ENCODE assay signal across 9 cellular contexts in genomic region chr1:48775817-48776399, GRCh38. TPM values are rescaled to one million over a fixed set of nuclear protein-coding genes. Genes with fewer than 3 reads are reported as not detected.
A peak's percentile ranks its signal among the peaks of the same experiment; 100 is the strongest.
DNase-seq lines count a peak whose midpoint lies in the region; ATAC-seq and TF ChIP-seq lines count a peak whose summit lies in the region.
"Had no signal": no experiment of that assay in that cellular context is flagged by ENCODE, and none has a peak within 500 bp of the region (broad histone marks: within the 10 kb centered on the region; RNA-seq: fewer than 3 reads in every experiment).

No MANE protein-coding gene starts in this region.

- H3K36me3 ChIP-seq in mesodermal cell (ENCODE audit: control insufficient read depth, insufficient read depth, low read length) (no peaks in the 10 kb centered on the region), upper lobe of left lung (no peaks in the 10 kb centered on the region)

- H3K27ac ChIP-seq in mesodermal cell (ENCODE audit: low read depth, low read length, severe bottlenecking): no peak overlapping the region
- H3K27ac ChIP-seq in upper lobe of left lung: peak overlapping the region; percentile 62 to 83 (median 72)

- H3K36me3 Mint-ChIP-seq in activated naive CD4-positive, alpha-beta T cell treated with anti-CD3 and anti-CD28 coated beads, Interleukin-2, amount 10 ng/mL, durations not matched to agents 7 days and 5 days: peaks cover 6% of the 10 kb centered on the region

- H3K9me3 ChIP-seq in mesodermal cell (ENCODE audit: control insufficient read depth, low read length) (no peaks in the 10 kb centered on the region), upper lobe of left lung (no peaks in the 10 kb centered on the region)

- peaks cover 16% of the 10 kb centered on the region for H3K4me1 Mint-ChIP-seq in activated naive CD4-positive, alpha-beta T cell treated with anti-CD3 and anti-CD28 coated beads, Interleukin-2, amount 10 ng/mL, durations not matched to agents 7 days and 5 days

- H3K27ac Mint-ChIP-seq in activated naive CD4-positive, alpha-beta T cell treated with anti-CD3 and anti-CD28 coated beads, Interleukin-2, amount 10 ng/mL, durations not matched to agents 7 days and 5 days: peak overlapping the region; percentile 57

- no peak for TF ChIP-seq CTCF in upper lobe of left lung (IDR thresholded peaks at IDR 0.05)

- H3K27me3 Mint-ChIP-seq in activated naive CD4-positive, alpha-beta T cell treated with anti-CD3 and anti-CD28 coated beads, Interleukin-2, amount 10 ng/mL, durations not matched to agents 7 days and 5 days: peaks cover 27% of the 10 kb centered on the region

- peak overlapping the region; percentile 91 for H3K4me3 Mint-ChIP-seq in activated naive CD4-positive, alpha-beta T cell treated with anti-CD3 and anti-CD28 coated beads, Interleukin-2, amount 10 ng/mL, durations not matched to agents 7 days and 5 days

- H3K9me3 Mint-ChIP-seq in activated naive CD4-positive, alpha-beta T cell treated with anti-CD3 and anti-CD28 coated beads, Interleukin-2, amount 10 ng/mL, durations not matched to agents 7 days and 5 days: no peaks in the 10 kb centered on the region

- H3K4me1 ChIP-seq in mesodermal cell (ENCODE audit: control insufficient read depth, insufficient read depth, low read length, poor library complexity, severe bottlenecking): no peaks in the 10 kb centered on the region
- peaks cover 6 to 31% (median 12%) of the 10 kb centered on the region in 4 donors for H3K4me1 ChIP-seq in upper lobe of left lung

- CTCF ChIA-PET in activated naive CD4-positive, alpha-beta T cell treated with anti-CD3 and anti-CD28 coated beads, Interleukin-2, amount 10 ng/mL, durations not matched to agents 7 days and 5 days (lab: Charles Lee): interaction anchor here (3.6 kb wide), 1 partner anchor 42 kb away, joined by 12 read pairs; no protein-coding TSS in a partner anchor

- TF ChIP-seq POLR2A in upper lobe of left lung (IDR thresholded peaks at IDR 0.05): no peak

- no peak for DNase-seq in activated naive CD4-positive, alpha-beta T cell treated with anti-CD3 and anti-CD28 coated beads, Interleukin-2, amount 10 ng/mL, durations not matched to agents 7 days and 5 days
- no peak for DNase-seq in activated naive CD4-positive, alpha-beta T cell treated with anti-CD3 and anti-CD28 coated beads, Interleukin-2, amount 50 U/mL, for 16 hours
- DNase-seq in astrocyte of the hippocampus (ENCODE audit: low read depth, low spot score) (peak; percentile 16), upper lobe of left lung (no peak), dedifferentiated amniotic fluid mesenchymal stem cell (ENCODE audit: extremely low spot score) (no peak)
- DNase-seq: dermis blood vessel endothelial cell had no signal

- 10 to 11% methylated on average over 7 to 8 of the region's 8 CpGs for WGBS in mesodermal cell (ENCODE audit: insufficient coverage in 2 of 2), 2 experiments
- 4 to 9% methylated on average over 8 of the region's 8 CpGs for WGBS in upper lobe of left lung, 2 donors

- H3K4me3 ChIP-seq in mesodermal cell (ENCODE audit: extremely low read depth, insufficient read depth, low read length, poor library complexity, severe bottlenecking) (peak overlapping the region; percentile 70), upper lobe of left lung (peak overlapping the region; percentile 56 to 83 (median 67))

- no peak for TF ChIP-seq EP300 in upper lobe of left lung (IDR thresholded peaks at IDR 0.05)

- H3K27me3 ChIP-seq in upper lobe of left lung: no peaks in the 10 kb centered on the region

- ATAC-seq in upper lobe of left lung (ENCODE audit: low FRiP score in 2 of 2) (peak; percentile 21 to 47), GM21447 (IDR thresholded peaks at IDR 0.05; ENCODE audit: unreplicated experiment) (no peak), GM21576 (IDR thresholded peaks at IDR 0.05; ENCODE audit: unreplicated experiment) (no peak)

RNA-seq across cellular contexts. Expression of gene BEND5, which starts 0.8 kb away (rescaled TPM):
- polyA plus RNA-seq in mesodermal cell (2013, experiment 1 of 2): 6.9 TPM
- polyA plus RNA-seq in mesodermal cell (2013, experiment 2 of 2): 11.8 TPM
- 10 to 100 TPM in 1 of 6 donors, 1 to 10 TPM in 4, not detected in 1; 1.7 to 14.5 (median 3.7) TPM for total RNA-seq in upper lobe of left lung

Comparison
In these comparisons a context has a peak if more than half of its experiments do, and no peak if none do; other contexts are left out.
1. ATAC-seq: peak in upper lobe of left lung (2 of 2); none in GM21447 (single experiment) and GM21576 (single experiment).